Comparison of ENCODE assay signal across 8 cellular contexts in the genomic region with DNA sequence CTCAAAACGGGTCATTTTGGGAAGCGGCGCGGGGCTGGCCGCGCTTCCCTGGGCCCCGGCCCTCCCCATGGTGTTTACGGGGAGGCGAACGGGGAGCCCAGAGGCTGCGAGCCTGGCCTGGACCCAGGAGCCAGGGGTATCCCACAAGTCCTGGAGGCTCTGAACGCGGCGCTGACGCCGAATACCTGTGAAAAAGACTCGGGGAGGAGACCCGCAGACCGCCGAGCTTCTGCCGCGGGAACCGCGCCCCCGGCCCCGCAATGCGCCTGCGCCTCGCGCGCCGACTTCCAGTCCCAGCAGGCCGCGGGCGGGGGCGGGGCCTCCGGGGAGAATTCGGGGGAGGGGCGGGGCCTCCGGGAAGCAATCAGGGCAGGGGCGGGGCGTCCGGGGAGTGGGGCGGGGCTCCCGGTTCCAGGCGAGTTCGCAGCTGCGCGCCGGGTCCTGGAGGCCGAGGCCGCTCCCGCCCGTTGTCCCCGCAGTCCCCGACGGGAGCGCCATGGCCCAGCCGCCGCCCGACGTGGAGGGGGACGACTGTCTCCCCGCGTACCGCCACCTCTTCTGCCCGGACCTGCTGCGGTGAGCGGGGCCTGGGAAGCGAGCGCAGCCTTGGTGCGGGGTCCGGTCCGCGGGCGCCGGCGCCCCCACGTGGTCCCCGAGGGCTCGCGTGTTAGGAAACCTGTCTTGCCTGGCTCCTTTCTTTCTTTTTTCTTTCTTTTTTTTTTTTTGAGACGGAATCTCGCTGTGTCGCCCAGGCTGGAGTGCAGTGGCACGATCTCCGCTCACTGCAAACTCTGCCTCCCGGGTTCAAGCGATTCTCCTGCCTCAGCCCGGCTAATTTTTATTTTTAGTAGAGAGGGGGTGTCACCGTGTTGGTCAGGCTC. TPM values are rescaled to one million over a fixed set of nuclear protein-coding genes. Genes with fewer than 3 reads are reported as not detected.
DNase-seq lines count a peak whose midpoint lies in the region; ATAC-seq and TF ChIP-seq lines count a peak whose summit lies in the region.

A gene with protein sequence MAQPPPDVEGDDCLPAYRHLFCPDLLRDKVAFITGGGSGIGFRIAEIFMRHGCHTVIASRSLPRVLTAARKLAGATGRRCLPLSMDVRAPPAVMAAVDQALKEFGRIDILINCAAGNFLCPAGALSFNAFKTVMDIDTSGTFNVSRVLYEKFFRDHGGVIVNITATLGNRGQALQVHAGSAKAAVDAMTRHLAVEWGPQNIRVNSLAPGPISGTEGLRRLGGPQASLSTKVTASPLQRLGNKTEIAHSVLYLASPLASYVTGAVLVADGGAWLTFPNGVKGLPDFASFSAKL (plus strand): TSS at position 418 of the 881 bp plus-strand sequence. CDS start 79 bp downstream, at position 497.

- ATAC-seq in GM18873 (IDR thresholded peaks at IDR 0.05; ENCODE audit: low FRiP score, unreplicated experiment) (peak; percentile 34), HG03196 (IDR thresholded peaks at IDR 0.05; ENCODE audit: unreplicated experiment) (peak; percentile 53), right lobe of liver (peak; percentile 77 to 87 (median 82))

- peaks cover 0 to 1% (median 0%) of the 10 kb centered on the region in 4 donors for H3K36me3 ChIP-seq in right lobe of liver

- TF ChIP-seq POLR2A in right lobe of liver (IDR thresholded peaks at IDR 0.05) = peak; percentile 77

- DNase-seq in AG09319 (ENCODE audit: extremely low read depth, low read depth) (no peak), NCI-H526 treated with DMSO at 0.1 percent for 48 hours (lab: John Stamatoyannopoulos, UW) (peak; percentile 74), dermis microvascular lymphatic vessel endothelial cell (ENCODE audit: low read depth in 2 of 2) (peak; percentile 68 to 94), right lobe of liver (peak; percentile 97 to 98 (median 98))
- DNase-seq in activated CD4-positive, alpha-beta T cell treated with anti-CD3 and anti-CD28 coated beads, Interleukin-2, amount 50 U/mL, for 4 hours = peak; percentile 99
- DNase-seq in stimulated activated CD4-positive, alpha-beta T cell treated with anti-CD3 and anti-CD28 coated beads, Interleukin-4, amount 100 ng/mL, for 24 hours = peak; percentile 98

- intact Hi-C loops in right lobe of liver (cut with DNase I) = no loop called here

- WGBS in right lobe of liver (ENCODE audit: insufficient coverage, low coverage, low lambda C conversion rate, missing lambda C conversion rate) = 0% methylated on average over 25 of the region's 91 CpGs

- peaks cover 0 to 40% (median 8%) of the 10 kb centered on the region in 4 donors for H3K4me1 ChIP-seq in right lobe of liver

- peak; percentile 48 for TF ChIP-seq CTCF in AG09319 (IDR thresholded peaks at IDR 0.05; ENCODE audit: low read depth, low read length)
- TF ChIP-seq CTCF in right lobe of liver (IDR thresholded peaks at IDR 0.05) = peak; percentile 21 to 48 (median 36)

- peak within 1 kb of the TSS; percentile 87 to 95 (median 87) for H3K27ac ChIP-seq in right lobe of liver

- peak within 1 kb of the TSS; percentile 65 to 85 (median 77) for H3K4me3 ChIP-seq in right lobe of liver

- H3K27me3 ChIP-seq in right lobe of liver = no peaks in the 10 kb centered on the region

- no peaks in the 10 kb centered on the region for H3K9me3 ChIP-seq in right lobe of liver

RNA-seq across cellular contexts. Expression of the gene that starts here (rescaled TPM):
- total RNA-seq in dermis microvascular lymphatic vessel endothelial cell (11.4 and 19.2 TPM in 2 replicates), right lobe of liver (100 to 1,000 TPM in 3 of 6 experiments, 10 to 100 TPM in 3; 73.6 to 169 (median 97.0) TPM)
